10 cellular contexts compared by ENCODE assay signal in the genomic region with DNA sequence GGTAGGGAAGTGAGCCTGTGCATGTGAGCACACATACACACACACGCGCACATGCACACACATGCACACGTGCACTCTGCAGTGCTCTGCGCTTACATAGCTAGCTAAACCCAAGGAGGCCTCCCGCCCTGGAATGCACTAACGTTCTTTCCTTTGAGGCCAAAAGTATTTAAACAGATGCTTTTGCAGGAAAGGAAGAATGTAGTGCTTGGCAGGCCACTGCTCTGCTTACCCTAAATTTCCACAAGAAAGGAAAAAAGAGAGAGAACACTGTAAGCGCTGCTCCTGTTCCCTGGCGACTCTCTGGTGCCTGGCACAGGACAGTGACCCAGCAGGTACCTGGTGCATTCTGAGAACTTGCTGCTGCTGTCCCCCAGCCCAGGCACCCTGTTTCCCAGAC. TPM values are rescaled to one million over a fixed set of nuclear protein-coding genes. Genes with fewer than 3 reads are reported as not detected.
DNase-seq lines count a peak whose midpoint lies in the region; ATAC-seq and TF ChIP-seq lines count a peak whose summit lies in the region.
"Had no signal": no experiment of that assay in that cellular context is flagged by ENCODE, and none has a peak within 500 bp of the region (broad histone marks: within the 10 kb centered on the region; RNA-seq: fewer than 3 reads in every experiment).

No MANE protein-coding gene starts in this region.

- in situ Hi-C loops in gastrocnemius medialis (cut with MboI; ENCODE audit: low sequenced_read_pairs in 4 of 4): no loop called here

- H3K4me3 ChIP-seq in right cardiac atrium (ENCODE audit: low read length) (no peak overlapping the region), gastrocnemius medialis (no peak overlapping the region)

- DNase-seq in EL (peak; percentile 51), astrocyte of the hippocampus (ENCODE audit: low read depth, low spot score) (peak; percentile 93), right cardiac atrium (peak in 1 of 3 donors; percentile 66), gastrocnemius medialis (no peak), SW 1271 (lab: John Stamatoyannopoulos, UW) (no peak)
- DNase-seq: NCI-H2029 treated with DMSO at 0.1 percent for 48 hours; stimulated activated CD4-positive, alpha-beta T cell treated with anti-CD3 and anti-CD28 coated beads, Interleukin-4, amount 100 ng/mL, for 4 hours had no signal

- H3K36me3 ChIP-seq in gastrocnemius medialis: peaks cover 0 to 16% of the 10 kb centered on the region in 2 donors

- WGBS in right cardiac atrium: 45% methylated on average over 8 of the region's 8 CpGs

- H3K4me1 ChIP-seq in right cardiac atrium (ENCODE audit: control insufficient read depth, insufficient read depth, low read length): peaks cover 7% of the 10 kb centered on the region
- H3K4me1 ChIP-seq in gastrocnemius medialis: peaks cover 48 to 61% of the 10 kb centered on the region in 2 donors

- TF ChIP-seq CTCF in gastrocnemius medialis (IDR thresholded peaks at IDR 0.05 in 4 of 5, conservative IDR thresholded peaks at IDR 0.05 in 1 of 5): no peak

- ATAC-seq in right cardiac atrium: peak; percentile 22
- no peak for ATAC-seq in gastrocnemius medialis
- no peak for ATAC-seq in GM18907 (IDR thresholded peaks at IDR 0.05; ENCODE audit: unreplicated experiment)
- no peak for ATAC-seq in HG03354 (IDR thresholded peaks at IDR 0.05; ENCODE audit: poor library complexity, severe bottlenecking, unreplicated experiment)
- ATAC-seq in GM21360 (IDR thresholded peaks at IDR 0.05; ENCODE audit: unreplicated experiment): no peak

- H3K9me3 ChIP-seq in right cardiac atrium (ENCODE audit: control insufficient read depth, low read length) (no peaks in the 10 kb centered on the region), gastrocnemius medialis (no peaks in the 10 kb centered on the region)

- intact Hi-C loops in right cardiac atrium (cut with DNase I): no loop called here
- intact Hi-C loops in gastrocnemius medialis (cut with DNase I; ENCODE audit: low total_unique reads): no loop called here

- H3K27me3 ChIP-seq in right cardiac atrium (ENCODE audit: control insufficient read depth, insufficient read depth) (no peaks in the 10 kb centered on the region), gastrocnemius medialis (no peaks in the 10 kb centered on the region)

- TF ChIP-seq POLR2A in gastrocnemius medialis (IDR thresholded peaks at IDR 0.05): no peak

- peak overlapping the region; percentile 45 for H3K27ac ChIP-seq in right cardiac atrium (ENCODE audit: low read length)
- H3K27ac ChIP-seq in gastrocnemius medialis: peak overlapping the region; percentile 79 to 89 (median 83)

RNA-seq across cellular contexts. Expression of a gene that starts 31.3 kb away (rescaled TPM):
- total RNA-seq in right cardiac atrium (10 to 100 TPM; 50.9 to 68.3 (median 61.1) TPM), gastrocnemius medialis (10 to 100 TPM; 24.3 to 47.2 (median 35.5) TPM)
- polyA plus RNA-seq in right cardiac atrium: 54.7 TPM

Comparison
In these comparisons a context has a peak if more than half of its experiments do, and no peak if none do; other contexts are left out.
1. DNase-seq: peak in EL (single experiment) and astrocyte of the hippocampus (single experiment); none in gastrocnemius medialis (0 of 2) and SW 1271 (0 of 2).
2. ATAC-seq: peak in right cardiac atrium (2 of 2); none in gastrocnemius medialis (0 of 2), GM18907 (single experiment), HG03354 (single experiment) and GM21360 (single experiment).